25 cellular contexts compared by ENCODE assay signal in the genomic region with DNA sequence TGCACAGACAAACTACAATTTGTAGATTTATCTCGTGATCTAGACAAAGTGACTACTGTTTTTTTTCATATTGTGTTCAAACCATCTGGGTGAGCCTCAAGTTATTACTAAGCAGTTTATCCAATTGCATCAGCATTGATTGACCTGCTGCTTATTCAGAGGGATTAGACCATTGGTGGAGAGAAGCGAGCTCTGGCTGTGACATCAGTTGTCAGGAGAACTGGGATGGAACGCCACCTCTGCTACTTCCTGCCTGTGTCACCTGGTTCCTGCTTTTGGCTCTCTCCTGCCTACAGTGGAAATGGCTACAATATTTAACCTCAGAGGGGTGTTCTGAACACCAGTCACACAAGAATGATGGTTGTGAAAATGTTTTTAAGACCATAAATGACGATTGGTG. TPM values are rescaled to one million over a fixed set of nuclear protein-coding genes. Genes with fewer than 3 reads are reported as not detected.
DNase-seq lines count a peak whose midpoint lies in the region; ATAC-seq, FAIRE-seq and TF ChIP-seq lines count a peak whose summit lies in the region.
"Had no signal": no experiment of that assay in that cellular context is flagged by ENCODE, and none has a peak within 500 bp of the region (broad histone marks: within the 10 kb centered on the region; RNA-seq: fewer than 3 reads in every experiment).

No MANE protein-coding gene starts in this region.

- H3K4me3 ChIP-seq in HCT116 (replicated peaks in 1 of 2; ENCODE audit: low read depth in 1 of 2, low read length in 2 of 2) (no peak overlapping the region), OCI-LY7 (ENCODE audit: low read depth, low read length, poor library complexity, severe bottlenecking) (no peak overlapping the region)
- H3K4me3 ChIP-seq: adrenal gland, heart right ventricle had no signal

- FAIRE-seq in GM12891 (lab: Jason Lieb, UNC): peak; percentile 72

- no peak for TF ChIP-seq RAD21 in HCT116 (IDR thresholded peaks at IDR 0.05; ENCODE audit: low read depth)

- RAD21 ChIA-PET in HCT116 (lab: Charles Lee; ENCODE audit: low non-redundant PET in 1 of 2, low total read pairs in 2 of 2, uncharacterized antibody in 2 of 2, unreplicated experiment in 2 of 2): no interaction called here

- intact Hi-C loops in HCT116 (cut with micrococcal nuclease): no loop called here
- intact Hi-C loops in OCI-LY7 (cut with micrococcal nuclease; ENCODE audit: unreplicated experiment): no loop called here

- no peaks in the 10 kb centered on the region for H3K9me3 ChIP-seq in HCT116 (ENCODE audit: control insufficient read depth in 1 of 2, insufficient read depth in 1 of 2, low read depth in 1 of 2, low read length in 2 of 2)
- H3K9me3 ChIP-seq in OCI-LY7 (ENCODE audit: low read length): no peaks in the 10 kb centered on the region
- H3K9me3 ChIP-seq: adrenal gland, heart right ventricle had no signal

- H3K36me3 ChIP-seq in HCT116 (ENCODE audit: control insufficient read depth in 1 of 2, insufficient read depth in 2 of 2, low read length in 2 of 2): no peaks in the 10 kb centered on the region
- H3K36me3 ChIP-seq in OCI-LY7 (ENCODE audit: insufficient read depth, low read length): no peaks in the 10 kb centered on the region
- H3K36me3 ChIP-seq: adrenal gland had no signal

- no peak overlapping the region for H3K9ac ChIP-seq in HCT116 (ENCODE audit: low read length)

- DNase-seq in GM12891 (ENCODE audit: insufficient read length, low spot score): no peak
- no peak for DNase-seq in HCT116 (ENCODE audit: low read depth, low spot score)
- DNase-seq in OCI-LY7 (ENCODE audit: low spot score): peak; percentile 48
- DNase-seq in germinal center (ENCODE audit: low spot score): peak; percentile 11
- DNase-seq in MV-4-11 (lab: John Stamatoyannopoulos, UW): no peak
- DNase-seq in activated CD8-positive, alpha-beta memory T cell treated with anti-CD3 and anti-CD28 coated beads, Interleukin-2, amount 50 U/mL, for 4 hours: no peak
- DNase-seq in NCI-H526 (lab: John Stamatoyannopoulos, UW): no peak
- DNase-seq in activated gamma-delta T cell (lab: John Stamatoyannopoulos, UW): no peak
- DNase-seq: activated CD4-positive, alpha-beta T cell treated with anti-CD3 and anti-CD28 coated beads for 1 hour; activated CD8-positive, alpha-beta memory T cell treated with anti-CD3 and anti-CD28 coated beads for 24 hours; activated T-cell treated with anti-CD3 and anti-CD28 coated beads, Interleukin-2, amount 50 U/mL, for 24 hours; adrenal gland; CD4-positive, alpha-beta memory T cell; GDM1; HCEC 1CT; heart right ventricle; KG1; NCI-H1694 treated with DMSO at 0.1 percent for 48 hours; NCI-H748 treated with DMSO at 0.1 percent for 48 hours; nucleus accumbens; SHP77 treated with DMSO at 0.1 percent for 48 hours; stimulated activated CD8-positive, alpha-beta memory T cell treated with anti-CD3 and anti-CD28 coated beads, Interleukin-4, amount 100 ng/mL, for 48 hours; T-cell; trophoblast cell had no signal

- H4K20me1 ChIP-seq in HCT116 (ENCODE audit: insufficient read depth) (no peaks in the 10 kb centered on the region), OCI-LY7 (ENCODE audit: insufficient read depth, low read length) (no peaks in the 10 kb centered on the region)

- BruUV-seq in HCT116 (replicated peaks; lab: Mats Ljungman, UMichigan) (no TSS peak), OCI-LY7 (replicated peaks; lab: Mats Ljungman, UMichigan) (no TSS peak)

- ATAC-seq in HCT116: peak; percentile 49

- H2AFZ ChIP-seq in HCT116 (ENCODE audit: low read depth, low read length, poor library complexity, severe bottlenecking) (no peak overlapping the region), OCI-LY7 (ENCODE audit: low read length) (peak overlapping the region; percentile 72)

- H3K4me2 ChIP-seq in HCT116 (ENCODE audit: low read length) (no peak overlapping the region), OCI-LY7 (ENCODE audit: low read length) (0 out of 2 replicates have a peak overlapping the region, but pooled peaks have one; percentile 10)

- TF ChIP-seq CTCF in HCT116 (IDR thresholded peaks at IDR 0.05 in 2 of 3, conservative IDR thresholded peaks at IDR 0.05 in 1 of 3; ENCODE audit: borderline replicate concordance in 1 of 3, insufficient read depth in 1 of 3, low read depth in 2 of 3, low read length in 2 of 3) (no peak), OCI-LY7 (conservative IDR thresholded peaks at IDR 0.05; ENCODE audit: low read length) (no peak)

- TF ChIP-seq POLR2A in GM12891 (IDR thresholded peaks at IDR 0.05; ENCODE audit: low read depth, low read length) (no peak), HCT116 (IDR thresholded peaks at IDR 0.05; ENCODE audit: borderline replicate concordance, extremely low read depth, insufficient read depth, insufficient read length) (no peak)

- H3K27me3 ChIP-seq in HCT116 (ENCODE audit: insufficient read depth, low read length): no peaks in the 10 kb centered on the region
- H3K27me3 ChIP-seq: adrenal gland had no signal

- H3K4me1 ChIP-seq in HCT116 (ENCODE audit: control insufficient read depth in 1 of 2, insufficient read depth in 2 of 2, low read length in 2 of 2) (no peaks in the 10 kb centered on the region), OCI-LY7 (ENCODE audit: insufficient read depth, low read length, poor library complexity, severe bottlenecking) (peaks cover 9% of the 10 kb centered on the region)
- H3K4me1 ChIP-seq: adrenal gland had no signal

- CTCF ChIA-PET in HCT116 (lab: Charles Lee): no interaction called here
- CTCF ChIA-PET in OCI-LY7 (lab: Charles Lee; ENCODE audit: unreplicated experiment): no interaction called here

- H3K9me2 ChIP-seq in HCT116 (ENCODE audit: insufficient read depth) (no peaks in the 10 kb centered on the region), OCI-LY7 (ENCODE audit: insufficient read depth, low read length) (no peaks in the 10 kb centered on the region)

- H3K27ac ChIP-seq in HCT116 (ENCODE audit: low read depth, low read length): no peak overlapping the region
- no peak overlapping the region for H3K27ac ChIP-seq in OCI-LY7 (ENCODE audit: low read depth, low read length, poor library complexity, severe bottlenecking)
- H3K27ac ChIP-seq: adrenal gland, epithelial cell of prostate, heart right ventricle had no signal

- H3K79me2 ChIP-seq in HCT116 (ENCODE audit: insufficient read depth, low read length) (no peaks in the 10 kb centered on the region), OCI-LY7 (ENCODE audit: insufficient read depth, low read depth, low read length) (no peaks in the 10 kb centered on the region)

- POLR2A ChIA-PET in HCT116 (lab: Charles Lee): no interaction called here
- POLR2A ChIA-PET in OCI-LY7 (lab: Charles Lee): interaction anchor here (0.6 kb wide), 1 partner anchor 479 kb away, joined by 4 read pairs; no protein-coding TSS in a partner anchor

TF ChIP-seq in GM12891, 5 proteins besides CTCF, POLR2A, EP300 and RAD21:
- TF ChIP-seq TAF1 (IDR thresholded peaks at IDR 0.05; ENCODE audit: low read depth, low read length): no peak
- TF ChIP-seq POU2F2 (IDR thresholded peaks at IDR 0.05; ENCODE audit: low read depth, low read length): no peak
- no peak for TF ChIP-seq PAX5 (IDR thresholded peaks at IDR 0.05; ENCODE audit: insufficient read depth, low read length, severe bottlenecking)
- TF ChIP-seq POLR2AphosphoS5 (IDR thresholded peaks at IDR 0.05; ENCODE audit: low read depth, low read length): no peak
- 0 out of 2 replicates have a peak, but pooled peaks have one; percentile 32 for TF ChIP-seq SPI1 (IDR thresholded peaks at IDR 0.05; ENCODE audit: low read depth, low read length)
TF ChIP-seq in GM12891: peak in this region for 1.

TF ChIP-seq in HCT116, 20 proteins besides CTCF, POLR2A, EP300 and RAD21:
- TF ChIP-seq REST (IDR thresholded peaks at IDR 0.05; ENCODE audit: low read depth) (no peak), CEBPB (IDR thresholded peaks at IDR 0.05; ENCODE audit: low read depth) (peak; percentile 47; the same call in 1 of the 2 replicates), ZNF274 (IDR thresholded peaks at IDR 0.05; ENCODE audit: low read depth, low read length) (no peak)

RNA-seq across cellular contexts. Expression of gene NR4A3, which starts 12.1 kb away (rescaled TPM):
- 3.3 TPM for polyA plus RNA-seq in GM12891 (2012; ENCODE audit: low read depth, missing spikeins)
- total RNA-seq in HCT116 (2021; ENCODE audit: unreplicated experiment) (0.86 TPM), OCI-LY7 (2022) (0.46 and 0.74 TPM in 2 replicates)
- polyA plus RNA-seq in HCT116 (2012): 0.40 and 1.8 TPM in 2 replicates
- total RNA-seq in OCI-LY7 (2014; rRNA removed; shearing (Covaris generic)): 0.13 and 0.18 TPM in 2 replicates

Comparison
In these comparisons a context has a peak if more than half of its experiments do, and no peak if none do; other contexts are left out.
1. DNase-seq: peak in OCI-LY7 (single experiment) and germinal center (single experiment); none in GM12891 (single experiment), HCT116 (single experiment), MV-4-11 (single experiment), activated CD8-positive, alpha-beta memory T cell treated with anti-CD3 and anti-CD28 coated beads, Interleukin-2, amount 50 U/mL, for 4 hours (single experiment), NCI-H526 (0 of 2) and activated gamma-delta T cell (single experiment).